ENCODE assay signal across 21 cellular contexts in genomic region chr4:76705497-76705896, GRCh38.
DNase-seq lines count a peak whose midpoint lies in the region; ATAC-seq, FAIRE-seq and TF ChIP-seq lines count a peak whose summit lies in the region.
"Had no signal": no experiment of that assay in that cellular context is flagged by ENCODE, and none has a peak within 500 bp of the region (broad histone marks: within the 10 kb centered on the region; RNA-seq: fewer than 3 reads in every experiment).

No MANE protein-coding gene starts in this region.

- H3K36me3 ChIP-seq in Peyer's patch, result peaks cover 0 to 1% (median 0%) of the 10 kb centered on the region in 3 donors
- peaks cover 4% of the 10 kb centered on the region for H3K36me3 ChIP-seq in mucosa of stomach (ENCODE audit: control insufficient read depth, insufficient read depth, low read length)
- H3K36me3 ChIP-seq: upper lobe of right lung had no signal

- ATAC-seq in A549 (no peak), GM19395 (IDR thresholded peaks at IDR 0.05; ENCODE audit: unreplicated experiment) (no peak), GM19463 (IDR thresholded peaks at IDR 0.05; ENCODE audit: unreplicated experiment) (no peak)
- ATAC-seq: psoas muscle; stimulated activated memory B cell treated with anti-CD40 and anti-IgM and Interleukin-4, amounts not matched to agents 10 μg/mL and 1 μg/mL and 100 μg/mL, for 72 hours had no signal

- TF ChIP-seq CTCF in A549 (IDR thresholded peaks at IDR 0.05), result no peak
- TF ChIP-seq CTCF in Peyer's patch (IDR thresholded peaks at IDR 0.05), result no peak
- no peak for TF ChIP-seq CTCF in coronary artery (IDR thresholded peaks at IDR 0.05)
- TF ChIP-seq CTCF in GM13977 (IDR thresholded peaks at IDR 0.05; ENCODE audit: extremely low read depth, insufficient read depth, missing control alignments), result no peak

- H3K4me3 ChIP-seq in A549 (no peak overlapping the region), Peyer's patch (no peak overlapping the region), coronary artery (peak overlapping the region; percentile 6), mucosa of stomach (ENCODE audit: low read length) (no peak overlapping the region)
- H3K4me3 ChIP-seq: psoas muscle, SJCRH30, upper lobe of right lung had no signal

- TF ChIP-seq RAD21 in A549 (conservative IDR thresholded peaks at IDR 0.05 in 1 of 2, IDR thresholded peaks at IDR 0.05 in 1 of 2), result no peak

- FAIRE-seq in A549 (lab: Jason Lieb, UNC) (no peak), GM12892 (lab: Jason Lieb, UNC) (no peak)
- FAIRE-seq: H1 had no signal

- H3K4me2 ChIP-seq in A549, result peak overlapping the region; percentile 86

- H3K9me3 ChIP-seq in A549, result no peaks in the 10 kb centered on the region
- no peaks in the 10 kb centered on the region for H3K9me3 ChIP-seq in Peyer's patch
- no peaks in the 10 kb centered on the region for H3K9me3 ChIP-seq in mucosa of stomach (ENCODE audit: control insufficient read depth, low read length)
- H3K9me3 ChIP-seq: psoas muscle, SJCRH30, upper lobe of right lung had no signal

- TF ChIP-seq EP300 in A549 (IDR thresholded peaks at IDR 0.05), result no peak

- H3K27me3 ChIP-seq in Peyer's patch (no peaks in the 10 kb centered on the region), mucosa of stomach (ENCODE audit: control insufficient read depth, insufficient read depth, low read length) (no peaks in the 10 kb centered on the region)
- H3K27me3 ChIP-seq: SJCRH30, upper lobe of right lung had no signal

- WGBS in A549 (ENCODE audit: missing lambda C conversion rate), result 57% methylated on average over 1 of the region's 1 CpG

- POLR2A ChIA-PET in A549 (lab: Yijun Ruan, JAX), result no interaction called here

- H3K4me1 ChIP-seq in A549, result peaks cover 77% of the 10 kb centered on the region
- peaks cover 0 to 54% (median 0%) of the 10 kb centered on the region in 4 donors for H3K4me1 ChIP-seq in Peyer's patch
- peaks cover 80% of the 10 kb centered on the region for H3K4me1 ChIP-seq in mucosa of stomach (ENCODE audit: control insufficient read depth, insufficient read depth, low read length)
- H3K4me1 ChIP-seq: psoas muscle had no signal

- peak overlapping the region; percentile 86 to 97 for H3K27ac ChIP-seq in A549
- H3K27ac ChIP-seq in Peyer's patch, result peak overlapping the region in 3 of 4 donors; percentile 66 to 85 (median 82)
- peak overlapping the region; percentile 43 to 67 for H3K27ac ChIP-seq in coronary artery
- H3K27ac ChIP-seq: psoas muscle had no signal

- in situ Hi-C loops in GM13977 (cut with MboI; ENCODE audit: low pct_unique_long_range_greater_than_20kb, low sequenced_read_pairs, unreplicated experiment), result no loop called here

- DNase-seq in A549 (ENCODE audit: low read depth in 1 of 2, low spot score in 1 of 2) (no peak), Peyer's patch (no peak), coronary artery (ENCODE audit: low spot score) (no peak), GM12892 (ENCODE audit: insufficient read length) (no peak), GM13977 (ENCODE audit: low spot score) (no peak)
- DNase-seq: ACHN, amniotic stem cell, cortex of kidney, erythroblast, immature natural killer cell, NCI-H187 treated with DMSO at 0.1 percent for 48 hours, NCI-H446, psoas muscle, SJCRH30, T-helper 9 cell, upper lobe of right lung had no signal

- no peak for TF ChIP-seq POLR2A in A549 (IDR thresholded peaks at IDR 0.05; ENCODE audit: low read length)
- TF ChIP-seq POLR2A in Peyer's patch (IDR thresholded peaks at IDR 0.05), result no peak
- TF ChIP-seq POLR2A in GM12892 (IDR thresholded peaks at IDR 0.05; ENCODE audit: low read depth, low read length), result no peak

- peak overlapping the region; percentile 60 for H3K9ac ChIP-seq in mucosa of stomach (ENCODE audit: low read length)

- CTCF ChIA-PET in A549 (lab: Yijun Ruan, JAX), result no interaction called here

TF ChIP-seq in A549, 52 proteins besides CTCF, POLR2A, EP300 and RAD21:
- TF ChIP-seq JUNB (IDR thresholded peaks at IDR 0.05), result no peak
- no peak for TF ChIP-seq BCL3 (IDR thresholded peaks at IDR 0.05)
- TF ChIP-seq CHD2 (IDR thresholded peaks at IDR 0.05; ENCODE audit: low read length, partially characterized antibody), result no peak
- no peak for TF ChIP-seq ZNF302 (CRISPR knock-in tag; IDR thresholded peaks at IDR 0.05)
- TF ChIP-seq FOXS1 (CRISPR knock-in tag; IDR thresholded peaks at IDR 0.05), result no peak
- no peak for TF ChIP-seq HOXA7 (CRISPR knock-in tag; IDR thresholded peaks at IDR 0.05)
- TF ChIP-seq ZC3H11A (IDR thresholded peaks at IDR 0.05), result no peak
- no peak for TF ChIP-seq GATA3 (IDR thresholded peaks at IDR 0.05; ENCODE audit: borderline replicate concordance)
- no peak for TF ChIP-seq E2F6 (IDR thresholded peaks at IDR 0.05; ENCODE audit: borderline replicate concordance, low read depth)
- TF ChIP-seq EHF (CRISPR knock-in tag; IDR thresholded peaks at IDR 0.05), result no peak
- TF ChIP-seq HMGXB4 (CRISPR knock-in tag; IDR thresholded peaks at IDR 0.05; ENCODE audit: borderline replicate concordance), result no peak
- TF ChIP-seq MAZ (IDR thresholded peaks at IDR 0.05; ENCODE audit: borderline replicate concordance, low read depth, low read length), result no peak
- no peak for TF ChIP-seq NPAS2 (CRISPR knock-in tag; IDR thresholded peaks at IDR 0.05; ENCODE audit: borderline replicate concordance)
- no peak for TF ChIP-seq HDAC2 (IDR thresholded peaks at IDR 0.05)
- no peak for TF ChIP-seq CBX2 (IDR thresholded peaks at IDR 0.05; ENCODE audit: borderline replicate concordance, low read depth)
- no peak for TF ChIP-seq TFCP2L1 (CRISPR knock-in tag; IDR thresholded peaks at IDR 0.05)
- no peak for TF ChIP-seq MAX (IDR thresholded peaks at IDR 0.05)
- no peak for TF ChIP-seq JUN (IDR thresholded peaks at IDR 0.05)
- no peak for TF ChIP-seq TP53 (CRISPR knock-in tag; IDR thresholded peaks at IDR 0.05)
- TF ChIP-seq HOXB13 (CRISPR knock-in tag; IDR thresholded peaks at IDR 0.05; ENCODE audit: low read depth), result no peak
